Comparison of ENCODE assay signal across 8 cellular contexts in the genomic region with DNA sequence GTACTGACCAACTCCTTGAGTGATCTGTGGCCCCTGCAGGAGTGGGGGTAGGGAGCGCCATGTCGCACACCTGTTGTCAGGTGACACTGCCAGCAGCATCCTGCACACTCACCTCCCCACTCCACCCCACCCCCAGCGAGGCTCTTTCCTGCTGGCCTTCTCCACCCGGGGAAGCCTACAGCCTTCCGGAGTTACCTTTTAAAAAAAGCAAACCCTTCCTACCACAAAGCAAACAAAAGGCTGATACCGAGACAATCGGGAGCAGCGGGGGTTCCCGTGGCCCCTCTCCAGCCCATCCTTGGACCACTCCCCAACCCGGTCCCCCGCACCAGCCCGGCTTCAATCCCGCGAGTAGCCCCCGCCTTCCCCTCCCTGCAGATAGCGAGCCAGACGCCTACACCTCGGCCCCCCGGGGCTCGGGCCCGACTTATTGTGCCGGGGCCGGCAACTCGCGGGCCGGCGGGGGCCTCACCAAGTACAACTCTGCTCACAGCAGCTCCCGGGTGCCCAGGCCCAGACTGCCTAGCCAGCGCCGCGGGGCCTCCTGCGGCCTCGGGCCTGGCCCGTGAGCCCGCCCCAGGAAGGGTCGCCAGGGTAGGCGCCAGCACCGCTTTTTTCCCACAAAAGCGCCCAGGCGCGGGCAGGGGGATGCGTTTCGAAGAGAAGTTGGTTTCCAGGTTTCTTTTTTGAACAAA. TPM values are rescaled to one million over a fixed set of nuclear protein-coding genes. Genes with fewer than 3 reads are reported as not detected.
A peak's percentile ranks its signal among the peaks of the same experiment; 100 is the strongest.
DNase-seq lines count a peak whose midpoint lies in the region; ATAC-seq, FAIRE-seq and TF ChIP-seq lines count a peak whose summit lies in the region.

No MANE protein-coding gene starts in this region.

- no peaks in the 10 kb centered on the region for H3K27me3 ChIP-seq in A673 (replicated peaks; ENCODE audit: insufficient read depth, low read depth, low read length, poor library complexity)

- intact Hi-C loops in A673 (cut with micrococcal nuclease; ENCODE audit: unreplicated experiment), result no loop called here

- BruUV-seq in A673 (replicated peaks; lab: Mats Ljungman, UMichigan), result no TSS peak

- FAIRE-seq in HTR-8/SVneo (lab: Jason Lieb, UNC), result no peak

- DNase-seq in A673 (ENCODE audit: low spot score) (peak; percentile 63), iPS-NIHi11 (ENCODE audit: low spot score) (peak; percentile 66), HTR-8/SVneo (ENCODE audit: insufficient read length, low spot score) (no peak)
- peak in 2 of 3 donors; percentile 20 to 30 for DNase-seq in stimulated activated CD4-positive, alpha-beta T cell treated with anti-CD3 and anti-CD28 coated beads, Interleukin-12 subunit alpha, Interleukin-12 subunit beta, amount 100 ng/mL, for 48 hours (ENCODE audit: low read depth in 2 of 3, low spot score in 1 of 3)

- CTCF ChIA-PET in A673 (lab: Charles Lee), result no interaction called here

- POLR2A ChIA-PET in A673 (lab: Charles Lee; ENCODE audit: low non-redundant PET), result no interaction called here

- TF ChIP-seq CTCF in A673 (conservative IDR thresholded peaks at IDR 0.05; ENCODE audit: low read depth, low read length), result no peak

- no peaks in the 10 kb centered on the region for H3K36me3 ChIP-seq in A673 (ENCODE audit: insufficient read depth, low read length, poor library complexity, severe bottlenecking)

- no peaks in the 10 kb centered on the region for H3K9me3 ChIP-seq in A673 (ENCODE audit: low read depth, low read length, poor library complexity, severe bottlenecking)

- peak overlapping the region; percentile 94 for H3K27ac ChIP-seq in A673 (ENCODE audit: low read depth, low read length, poor library complexity, severe bottlenecking)
- peak overlapping the region; percentile 51 for H3K27ac ChIP-seq in adipose tissue (ENCODE audit: low read depth, low read length)

- ATAC-seq in GM18867 (IDR thresholded peaks at IDR 0.05; ENCODE audit: unreplicated experiment) (peak; percentile 34), HG03280 (IDR thresholded peaks at IDR 0.05; ENCODE audit: unreplicated experiment) (peak; percentile 34)

- peak overlapping the region; percentile 98 for H3K4me3 ChIP-seq in A673 (ENCODE audit: low read depth, low read length, poor library complexity, severe bottlenecking)

- 1 to 2% (median 1%) methylated on average over 42 to 43 of the region's 43 CpGs for WGBS in adipose tissue, 3 donors

- peaks cover 23% of the 10 kb centered on the region for H3K4me1 ChIP-seq in A673 (ENCODE audit: insufficient read depth, low read length, poor library complexity, severe bottlenecking)

TF ChIP-seq in PFSK-1, 5 proteins besides CTCF, POLR2A, EP300 and RAD21:
- TF ChIP-seq FOXP2 (optimal IDR thresholded peaks at IDR 0.05; ENCODE audit: borderline replicate concordance, extremely low read depth, extremely low read length, insufficient read depth) (no peak), SIN3A (IDR thresholded peaks at IDR 0.05; ENCODE audit: borderline replicate concordance, insufficient read depth, low read length) (0 out of 2 replicates have a peak, but pooled peaks have one; percentile 19)

RNA-seq across cellular contexts. Expression of a gene that starts 0.7 kb away (rescaled TPM):
- total RNA-seq in A673 (2021), result 259 and 264 TPM in 2 replicates
- 213 TPM for polyA plus RNA-seq in PFSK-1 (2012; ENCODE audit: insufficient read length, low read depth)
- 100 to 1,000 TPM in 1 of 3 donors, 10 to 100 TPM in 2; 34.6 to 119 (median 81.0) TPM for polyA plus RNA-seq in adipose tissue

RNA-seq across cellular contexts. Expression of a gene that starts 48.8 kb away (rescaled TPM):
- total RNA-seq in A673 (2021), result not detected in 2 replicates
- polyA plus RNA-seq in PFSK-1 (2012; ENCODE audit: insufficient read length, low read depth), result not detected
- polyA plus RNA-seq in adipose tissue, result not detected

RNA-seq across cellular contexts. Expression of a gene that starts 53.8 kb away (rescaled TPM):
- total RNA-seq in A673 (2021), result not detected in 2 replicates
- polyA plus RNA-seq in PFSK-1 (2012; ENCODE audit: insufficient read length, low read depth), result not detected
- polyA plus RNA-seq in adipose tissue, result under 1 TPM in 1 of 3 donors, not detected in 2; 0.01 TPM
